8 cellular contexts compared by ENCODE assay signal in genomic region chr11:73157141-73158010, GRCh38. TPM values are rescaled to one million over a fixed set of nuclear protein-coding genes. Genes with fewer than 3 reads are reported as not detected.
DNase-seq lines count a peak whose midpoint lies in the region; ATAC-seq, FAIRE-seq and TF ChIP-seq lines count a peak whose summit lies in the region.

No MANE protein-coding gene starts in this region.

- no peaks in the 10 kb centered on the region for H3K36me3 ChIP-seq in H7 (replicated peaks; ENCODE audit: control insufficient read depth, insufficient read depth, low read length)

- DNase-seq in GM12892 (ENCODE audit: insufficient read length): no peak
- peak; percentile 34 for DNase-seq in SKM-1 (lab: John Stamatoyannopoulos, UW; ENCODE audit: unreplicated experiment)
- peak; percentile 80 for DNase-seq in kidney tubule cell (ENCODE audit: low spot score)
- DNase-seq in NCI-H2081 treated with DMSO at 0.1 percent for 48 hours (lab: John Stamatoyannopoulos, UW): no peak
- no peak for DNase-seq in H7

- peak; percentile 60; the same call in 1 of the 2 replicates for TF ChIP-seq POLR2A in GM12892 (IDR thresholded peaks at IDR 0.05; ENCODE audit: low read depth, low read length)

- ATAC-seq in HG02763 (IDR thresholded peaks at IDR 0.05; ENCODE audit: unreplicated experiment) (peak; percentile 37), GM21515 (IDR thresholded peaks at IDR 0.05; ENCODE audit: unreplicated experiment) (no peak), GM19452 (IDR thresholded peaks at IDR 0.05; ENCODE audit: unreplicated experiment) (no peak)

- H3K4me3 ChIP-seq in H7 (ENCODE audit: insufficient read depth, low read depth, low read length): no peak overlapping the region

- FAIRE-seq in GM12892 (lab: Jason Lieb, UNC): peak; percentile 96

- no peaks in the 10 kb centered on the region for H3K27me3 ChIP-seq in H7 (ENCODE audit: control insufficient read depth, insufficient read depth, low read length)

RNA-seq across cellular contexts. Expression of gene FCHSD2, which starts 15.3 kb away (rescaled TPM):
- 70.2 TPM for polyA plus RNA-seq in GM12892 (2012; ENCODE audit: missing spikeins)
- total RNA-seq in H7 (2014; rRNA removed; shearing (Covaris generic)): 4.6 and 5.9 TPM in 2 replicates

Comparison
In these comparisons a context has a peak if more than half of its experiments do, and no peak if none do; other contexts are left out.
1. DNase-seq: peak in SKM-1 (single experiment) and kidney tubule cell (single experiment); none in GM12892 (single experiment), NCI-H2081 treated with DMSO at 0.1 percent for 48 hours (single experiment) and H7 (single experiment).